Comparison of ENCODE assay signal across 8 cellular contexts in the genomic region with DNA sequence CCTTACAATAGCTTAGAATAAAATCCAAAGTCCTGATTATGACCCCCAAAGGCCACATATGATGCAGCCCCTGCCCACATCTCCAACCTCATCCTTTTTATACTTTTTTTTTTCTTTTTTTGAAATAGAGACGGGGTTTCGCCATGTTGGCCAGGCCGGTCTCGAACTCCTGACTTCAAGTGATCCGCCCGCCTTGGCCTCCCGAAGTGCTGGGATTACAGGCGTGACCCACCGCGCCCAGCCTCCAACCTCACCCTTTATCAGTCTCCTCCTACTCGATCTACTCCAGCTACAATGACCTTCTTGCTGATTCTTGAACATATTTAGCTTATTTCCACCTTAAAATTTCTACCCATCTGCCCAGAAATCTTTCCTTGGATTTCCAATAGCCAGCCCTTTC. TPM values are rescaled to one million over a fixed set of nuclear protein-coding genes. Genes with fewer than 3 reads are reported as not detected.
DNase-seq lines count a peak whose midpoint lies in the region; ATAC-seq and TF ChIP-seq lines count a peak whose summit lies in the region.

No MANE protein-coding gene starts in this region.

- H4K20me1 ChIP-seq in GM23248 (ENCODE audit: insufficient read depth) = no peaks in the 10 kb centered on the region

- TF ChIP-seq EP300 in sigmoid colon (IDR thresholded peaks at IDR 0.05) = no peak

- peak; percentile 20 for DNase-seq in GM23248
- no peak for DNase-seq in RWPE2 (ENCODE audit: low spot score)
- DNase-seq in fibroblast of mammary gland (ENCODE audit: low read depth) = peak; percentile 13
- no peak for DNase-seq in sigmoid colon
- DNase-seq in NAMALWA (ENCODE audit: low spot score) = no peak
- no peak for DNase-seq in SIG-M5 (lab: John Stamatoyannopoulos, UW)
- no peak for DNase-seq in activated gamma-delta T cell (lab: John Stamatoyannopoulos, UW)
- DNase-seq in NCI-H510A (lab: John Stamatoyannopoulos, UW) = no peak

- H3K36me3 ChIP-seq in GM23248 (ENCODE audit: low read depth) = no peaks in the 10 kb centered on the region
- H3K36me3 ChIP-seq in RWPE2 (ENCODE audit: low read depth) = peaks cover 27% of the 10 kb centered on the region
- peaks cover 0 to 20% (median 0%) of the 10 kb centered on the region in 4 donors for H3K36me3 ChIP-seq in sigmoid colon

- 25 to 33% methylated on average over 11 of the region's 11 CpGs for WGBS in GM23248 (ENCODE audit: low coverage in 1 of 2, low lambda C conversion rate in 2 of 2, missing lambda C conversion rate in 2 of 2), 2 experiments
- 8 to 29% methylated on average over 11 of the region's 11 CpGs for WGBS in sigmoid colon, 2 donors

- peak overlapping the region; percentile 94 for H2AFZ ChIP-seq in GM23248

- 0 out of 2 replicates have a peak, but pooled peaks cover 9% of the 10 kb centered on the region for H3F3A ChIP-seq in GM23248 (ENCODE audit: insufficient read depth)

- no peak for TF ChIP-seq CTCF in RWPE2 (IDR thresholded peaks at IDR 0.05; ENCODE audit: poor library complexity, severe bottlenecking)
- TF ChIP-seq CTCF in fibroblast of mammary gland (conservative IDR thresholded peaks at IDR 0.05; ENCODE audit: control insufficient read depth, insufficient read depth, low read depth, low read length) = no peak
- TF ChIP-seq CTCF in sigmoid colon (IDR thresholded peaks at IDR 0.05) = no peak

- H3K4me1 ChIP-seq in GM23248 (ENCODE audit: insufficient read depth) (peaks cover 20% of the 10 kb centered on the region), RWPE2 (ENCODE audit: insufficient read depth, poor library complexity, severe bottlenecking) (peaks cover 5% of the 10 kb centered on the region), sigmoid colon (peaks cover 0 to 52% (median 39%) of the 10 kb centered on the region in 4 donors)

- H3K4me2 ChIP-seq in GM23248 (ENCODE audit: unreplicated experiment) = peak overlapping the region; percentile 95

- peak overlapping the region; percentile 94 for H3K9ac ChIP-seq in GM23248

- H3K9me3 ChIP-seq in GM23248 (ENCODE audit: low read depth) (no peaks in the 10 kb centered on the region), RWPE2 (ENCODE audit: severe bottlenecking) (no peaks in the 10 kb centered on the region), sigmoid colon (no peaks in the 10 kb centered on the region)

- no peaks in the 10 kb centered on the region for H3K9me2 ChIP-seq in GM23248 (ENCODE audit: insufficient read depth)

- ATAC-seq in RWPE2 (ENCODE audit: low read depth) = no peak

- H3K27ac ChIP-seq in GM23248 = peak overlapping the region; percentile 91
- H3K27ac ChIP-seq in RWPE2 (ENCODE audit: poor library complexity, severe bottlenecking) = peak overlapping the region; percentile 65
- peak overlapping the region; percentile 90 to 97 (median 92) for H3K27ac ChIP-seq in sigmoid colon

- no peaks in the 10 kb centered on the region for H3K27me3 ChIP-seq in GM23248 (replicated peaks; ENCODE audit: insufficient read depth)
- H3K27me3 ChIP-seq in RWPE2 (ENCODE audit: insufficient read depth, poor library complexity, severe bottlenecking) = no peaks in the 10 kb centered on the region
- no peaks in the 10 kb centered on the region for H3K27me3 ChIP-seq in sigmoid colon

- intact Hi-C loops in sigmoid colon (cut with DNase I) = loop anchor here (5.0 kb wide), 2 partner anchors 171 to 566 kb away; partner anchors contain the start of genes ERP29, RPL6 and TMEM116

- H3K4me3 ChIP-seq in GM23248 = peak overlapping the region; percentile 91
- H3K4me3 ChIP-seq in RWPE2 (ENCODE audit: severe bottlenecking) = peak overlapping the region; percentile 80
- peak overlapping the region; percentile 99 for H3K4me3 ChIP-seq in fibroblast of mammary gland (ENCODE audit: control insufficient read depth, low read depth, low read length)
- peak overlapping the region; percentile 66 to 99 (median 97) for H3K4me3 ChIP-seq in sigmoid colon

- no peak for TF ChIP-seq POLR2A in sigmoid colon (IDR thresholded peaks at IDR 0.05)

- peaks cover 57% of the 10 kb centered on the region for H3K79me2 ChIP-seq in GM23248 (ENCODE audit: insufficient read depth)

- in situ Hi-C loops in GM23248 (cut with MboI) = no loop called here

RNA-seq across cellular contexts. Expression of gene MAPKAPK5, which starts 1.2 kb away (rescaled TPM):
- 31.2 and 33.0 TPM in 2 replicates for total RNA-seq in GM23248 (2014; rRNA removed; shearing (Covaris generic))
- polyA plus RNA-seq in GM23248 (2016; fragmentation: Nextera tagmentation; extraction: Ambion mirVana) (23.1 and 25.3 TPM in 2 replicates), sigmoid colon (10 to 100 TPM; 32.9 to 47.4 (median 46.0) TPM)
- total RNA-seq in sigmoid colon = 10 to 100 TPM; 25.7 to 48.2 (median 36.8) TPM

Comparison
In these comparisons a context has a peak if more than half of its experiments do, and no peak if none do; other contexts are left out.
1. DNase-seq: peak in GM23248 (single experiment) and fibroblast of mammary gland (single experiment); none in RWPE2 (single experiment), sigmoid colon (single experiment), NAMALWA (single experiment), SIG-M5 (single experiment), activated gamma-delta T cell (single experiment) and NCI-H510A (single experiment).
2. Peak in every context shown above with its lines, with median percentiles within 50 percentile points of each other: H3K27ac ChIP-seq and H3K4me3 ChIP-seq.